In genomic region chr2:46086578-46087070, GRCh38 we compare ENCODE assay signal across 28 cellular contexts.
DNase-seq lines count a peak whose midpoint lies in the region; ATAC-seq and TF ChIP-seq lines count a peak whose summit lies in the region.
"Had no signal": no experiment of that assay in that cellular context is flagged by ENCODE, and none has a peak within 500 bp of the region (broad histone marks: within the 10 kb centered on the region; RNA-seq: fewer than 3 reads in every experiment).

No MANE protein-coding gene starts in this region.

- no peak for DNase-seq in left ventricle myocardium inferior
- no peak for DNase-seq in Right ventricle myocardium inferior (ENCODE audit: missing footprints)
- DNase-seq in dermis blood vessel endothelial cell = peak; percentile 54
- no peak for DNase-seq in upper lobe of right lung
- DNase-seq in stimulated activated CD4-positive, alpha-beta T cell treated with anti-CD3 and anti-CD28 coated beads, Interleukin-2, amount 100 ng/mL, for 48 hours = no peak
- no peak for DNase-seq in stimulated activated CD4-positive, alpha-beta T cell treated with anti-CD3 and anti-CD28 coated beads, Interleukin-2, amount 100 ng/mL, for 24 hours
- DNase-seq: activated CD4-positive, alpha-beta memory T cell treated with anti-CD3 and anti-CD28 coated beads for 36 hours; activated effector memory CD4-positive, alpha-beta T cell treated with anti-CD3 and anti-CD28 coated beads, Interleukin-2, amount 50 U/mL, for 16 hours; activated naive CD8-positive, alpha-beta T cell treated with anti-CD3 and anti-CD28 coated beads, Interleukin-2, amount 10 ng/mL, durations not matched to agents 7 days and 5 days; AML-193; cerebellar nuclear complex; foreskin fibroblast; hippocampal formation; immature natural killer cell; NCI-H1417; NCI-H2107; NCI-H446; psoas muscle; stimulated activated CD4-positive, alpha-beta T cell treated with anti-CD3 and anti-CD28 coated beads, Interleukin-4, amount 100 ng/mL, for 24 hours; stimulated activated naive CD4-positive, alpha-beta T cell; SW 1271; transverse colon had no signal

- 75 to 80% methylated on average over 1 of the region's 6 CpGs for WGBS in mesodermal cell (ENCODE audit: insufficient coverage in 2 of 2), 2 experiments

- H3K36me3 ChIP-seq in left ventricle myocardium inferior = peaks cover 16% of the 10 kb centered on the region
- H3K36me3 ChIP-seq in mesodermal cell (ENCODE audit: control insufficient read depth, insufficient read depth, low read length) = peaks cover 44% of the 10 kb centered on the region
- peaks cover 7% of the 10 kb centered on the region for H3K36me3 ChIP-seq in upper lobe of right lung
- H3K36me3 ChIP-seq: neural progenitor cell, transverse colon had no signal

- no peak for TF ChIP-seq CTCF in left ventricle myocardium inferior (IDR thresholded peaks at IDR 0.05; ENCODE audit: borderline replicate concordance)
- TF ChIP-seq CTCF in upper lobe of right lung (IDR thresholded peaks at IDR 0.05) = no peak

- ATAC-seq in Right ventricle myocardium inferior (no peak), upper lobe of right lung (peak; percentile 31), GM19397 (IDR thresholded peaks at IDR 0.05; ENCODE audit: unreplicated experiment) (no peak)
- ATAC-seq: HCT116 had no signal

- no peaks in the 10 kb centered on the region for H3K27me3 ChIP-seq in left ventricle myocardium inferior (ENCODE audit: low read depth)
- no peaks in the 10 kb centered on the region for H3K27me3 ChIP-seq in upper lobe of right lung
- H3K27me3 ChIP-seq: neural progenitor cell, transverse colon had no signal

- peaks cover 33% of the 10 kb centered on the region for H3K4me1 ChIP-seq in left ventricle myocardium inferior
- H3K4me1 ChIP-seq in mesodermal cell (ENCODE audit: control insufficient read depth, insufficient read depth, low read length, poor library complexity, severe bottlenecking) = peaks cover 14% of the 10 kb centered on the region
- H3K4me1 ChIP-seq in upper lobe of right lung = peaks cover 7% of the 10 kb centered on the region
- H3K4me1 ChIP-seq: psoas muscle had no signal

- no peak overlapping the region for H3K4me3 ChIP-seq in left ventricle myocardium inferior
- H3K4me3 ChIP-seq in mesodermal cell (ENCODE audit: extremely low read depth, insufficient read depth, low read length, poor library complexity, severe bottlenecking) = no peak overlapping the region
- H3K4me3 ChIP-seq in upper lobe of right lung = no peak overlapping the region
- H3K4me3 ChIP-seq: neural progenitor cell, psoas muscle, smooth muscle cell, transverse colon had no signal

- peak overlapping the region; percentile 24 for H3K27ac ChIP-seq in left ventricle myocardium inferior (replicated peaks)
- peak overlapping the region; percentile 23 for H3K27ac ChIP-seq in mesodermal cell (ENCODE audit: low read depth, low read length, severe bottlenecking)
- H3K27ac ChIP-seq in upper lobe of right lung = peak overlapping the region; percentile 65
- H3K27ac ChIP-seq: HL-60, neural progenitor cell, psoas muscle had no signal

- H3K9me3 ChIP-seq in left ventricle myocardium inferior (replicated peaks) = no peaks in the 10 kb centered on the region
- no peaks in the 10 kb centered on the region for H3K9me3 ChIP-seq in mesodermal cell (ENCODE audit: control insufficient read depth, low read length)
- H3K9me3 ChIP-seq in upper lobe of right lung = no peaks in the 10 kb centered on the region
- H3K9me3 ChIP-seq: psoas muscle, transverse colon had no signal

- intact Hi-C loops in left ventricle myocardium inferior (cut with micrococcal nuclease) = no loop called here
- intact Hi-C loops in Right ventricle myocardium inferior (cut with DNase I) = no loop called here
- intact Hi-C loops in upper lobe of right lung (cut with DNase I) = no loop called here
